1 cellular context compared by ENCODE assay signal in genomic region chr5:168359820-168360460, GRCh38.
TF ChIP-seq lines count a peak whose summit lies in the region.

No MANE protein-coding gene starts in this region.

TF ChIP-seq in GM23338, 12 proteins besides CTCF, POLR2A, EP300 and RAD21 (continued from another document):
- TF ChIP-seq, protein P1, sequence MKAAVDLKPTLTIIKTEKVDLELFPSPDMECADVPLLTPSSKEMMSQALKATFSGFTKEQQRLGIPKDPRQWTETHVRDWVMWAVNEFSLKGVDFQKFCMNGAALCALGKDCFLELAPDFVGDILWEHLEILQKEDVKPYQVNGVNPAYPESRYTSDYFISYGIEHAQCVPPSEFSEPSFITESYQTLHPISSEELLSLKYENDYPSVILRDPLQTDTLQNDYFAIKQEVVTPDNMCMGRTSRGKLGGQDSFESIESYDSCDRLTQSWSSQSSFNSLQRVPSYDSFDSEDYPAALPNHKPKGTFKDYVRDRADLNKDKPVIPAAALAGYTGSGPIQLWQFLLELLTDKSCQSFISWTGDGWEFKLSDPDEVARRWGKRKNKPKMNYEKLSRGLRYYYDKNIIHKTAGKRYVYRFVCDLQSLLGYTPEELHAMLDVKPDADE (IDR thresholded peaks at IDR 0.05), result no peak
